In the genomic region with DNA sequence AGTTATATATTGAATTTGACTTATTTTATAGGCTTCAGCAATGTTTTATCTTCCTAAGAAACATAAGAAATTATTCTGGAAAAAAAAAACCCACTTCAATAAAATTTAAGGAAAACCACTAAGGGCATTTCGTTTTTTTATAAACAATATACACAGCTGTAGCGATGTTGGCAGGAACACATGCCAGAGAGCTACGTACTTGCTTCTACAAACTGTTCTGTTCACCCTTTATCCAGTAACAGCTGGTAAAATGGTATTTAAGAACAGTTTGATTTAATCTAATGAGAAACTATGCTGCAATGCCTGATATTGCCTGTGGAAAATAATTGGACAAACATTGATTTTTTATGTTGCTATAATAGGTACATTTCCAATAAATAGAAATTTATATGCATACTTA, we compare ENCODE assay signal across 16 cellular contexts.
DNase-seq lines count a peak whose midpoint lies in the region; ATAC-seq, FAIRE-seq and TF ChIP-seq lines count a peak whose summit lies in the region.
"Had no signal": no experiment of that assay in that cellular context is flagged by ENCODE, and none has a peak within 500 bp of the region (broad histone marks: within the 10 kb centered on the region; RNA-seq: fewer than 3 reads in every experiment).

No MANE protein-coding gene starts in this region.

- peak; percentile 4 for DNase-seq in LHCN-M2 (ENCODE audit: low read depth)
- DNase-seq in astrocyte (ENCODE audit: low read depth) = peak; percentile 4
- peak; percentile 56 for DNase-seq in fibroblast of gingiva (ENCODE audit: low read depth)
- peak; percentile 3 for DNase-seq in skeletal muscle cell (ENCODE audit: low read depth)
- no peak for DNase-seq in kidney tubule cell (ENCODE audit: low spot score)
- DNase-seq in iPS-NIHi7 (ENCODE audit: extremely low spot score) = no peak
- no peak for DNase-seq in T-helper 1 cell
- DNase-seq: 8988T; CD4-positive, alpha-beta memory T cell; DMS79 treated with DMSO at 0.1 percent for 48 hours; GF-D8; GOT3; H9 had no signal

- H3K36me3 Mint-ChIP-seq in astrocyte (ENCODE audit: low read depth, unreplicated experiment) = no peaks in the 10 kb centered on the region
- H3K36me3 Mint-ChIP-seq: CD14-positive monocyte; CD4-positive, alpha-beta memory T cell had no signal

- peak overlapping the region; percentile 43 for H3K4me2 ChIP-seq in astrocyte (ENCODE audit: low read length)
- H3K4me2 ChIP-seq: BLaER1 had no signal

- no peak overlapping the region for H3K4me3 Mint-ChIP-seq in astrocyte (ENCODE audit: unreplicated experiment)
- H3K4me3 Mint-ChIP-seq: CD14-positive monocyte; CD4-positive, alpha-beta memory T cell; H9 had no signal

- no peak overlapping the region for H3K9ac ChIP-seq in astrocyte (ENCODE audit: low read length)
- H3K9ac ChIP-seq: BLaER1 had no signal

- H3K9me3 Mint-ChIP-seq in astrocyte (ENCODE audit: unreplicated experiment) = no peaks in the 10 kb centered on the region

- FAIRE-seq in astrocyte (lab: Jason Lieb, UNC) = no peak

- no peaks in the 10 kb centered on the region for H4K20me1 ChIP-seq in astrocyte (ENCODE audit: insufficient read depth, low read length)
- H4K20me1 ChIP-seq: BLaER1 had no signal

- no peaks in the 10 kb centered on the region for H3K27me3 ChIP-seq in astrocyte (ENCODE audit: insufficient read depth, low read length)
- H3K27me3 ChIP-seq: BLaER1 had no signal

- peaks cover 5% of the 10 kb centered on the region for H3K4me1 ChIP-seq in astrocyte (ENCODE audit: insufficient read depth, low read length)
- H3K4me1 ChIP-seq: BLaER1 had no signal

- TF ChIP-seq CTCF in astrocyte (IDR thresholded peaks at IDR 0.05; ENCODE audit: insufficient read depth, low read depth, low read length) = no peak

- H3K4me3 ChIP-seq in astrocyte (ENCODE audit: insufficient read depth, low read depth, low read length) (no peak overlapping the region), skeletal muscle cell (ENCODE audit: low read depth, low read length) (no peak overlapping the region)
- H3K4me3 ChIP-seq: BLaER1 had no signal

- no peak for ATAC-seq in HG02884 (IDR thresholded peaks at IDR 0.05; ENCODE audit: unreplicated experiment)

- peaks cover 2% of the 10 kb centered on the region for H3K4me1 Mint-ChIP-seq in astrocyte (ENCODE audit: low read depth, unreplicated experiment)
- H3K4me1 Mint-ChIP-seq: CD14-positive monocyte; CD4-positive, alpha-beta memory T cell; H9 had no signal

- H3K9me3 ChIP-seq in astrocyte (ENCODE audit: insufficient read depth, low read depth, low read length) = no peaks in the 10 kb centered on the region
- H3K9me3 ChIP-seq: BLaER1 had no signal

- H3K79me2 ChIP-seq in astrocyte (ENCODE audit: insufficient read depth, low read length) = no peaks in the 10 kb centered on the region

- no peak overlapping the region for H3K27ac Mint-ChIP-seq in astrocyte (ENCODE audit: unreplicated experiment)
- H3K27ac Mint-ChIP-seq: CD14-positive monocyte; CD4-positive, alpha-beta memory T cell; H9 had no signal

- no peaks in the 10 kb centered on the region for H3K36me3 ChIP-seq in astrocyte (ENCODE audit: insufficient read depth, low read length)
- H3K36me3 ChIP-seq: BLaER1 had no signal

- H3K27ac ChIP-seq in astrocyte (ENCODE audit: low read depth, low read length) = no peak overlapping the region
- H3K27ac ChIP-seq: BLaER1 had no signal

- H3K27me3 Mint-ChIP-seq in astrocyte (ENCODE audit: low read depth, unreplicated experiment) = no peaks in the 10 kb centered on the region
- H3K27me3 Mint-ChIP-seq: CD4-positive, alpha-beta memory T cell had no signal

- no peak overlapping the region for H2AFZ ChIP-seq in astrocyte (ENCODE audit: low read depth, low read length)

Comparison
In these comparisons a context has a peak if more than half of its experiments do, and no peak if none do; other contexts are left out.
1. DNase-seq: peak in LHCN-M2 (single experiment), astrocyte (single experiment), fibroblast of gingiva (single experiment) and skeletal muscle cell (single experiment); none in kidney tubule cell (single experiment), iPS-NIHi7 (single experiment) and T-helper 1 cell (0 of 5).